ENCODE assay signal across 2 cellular contexts in the genomic region with DNA sequence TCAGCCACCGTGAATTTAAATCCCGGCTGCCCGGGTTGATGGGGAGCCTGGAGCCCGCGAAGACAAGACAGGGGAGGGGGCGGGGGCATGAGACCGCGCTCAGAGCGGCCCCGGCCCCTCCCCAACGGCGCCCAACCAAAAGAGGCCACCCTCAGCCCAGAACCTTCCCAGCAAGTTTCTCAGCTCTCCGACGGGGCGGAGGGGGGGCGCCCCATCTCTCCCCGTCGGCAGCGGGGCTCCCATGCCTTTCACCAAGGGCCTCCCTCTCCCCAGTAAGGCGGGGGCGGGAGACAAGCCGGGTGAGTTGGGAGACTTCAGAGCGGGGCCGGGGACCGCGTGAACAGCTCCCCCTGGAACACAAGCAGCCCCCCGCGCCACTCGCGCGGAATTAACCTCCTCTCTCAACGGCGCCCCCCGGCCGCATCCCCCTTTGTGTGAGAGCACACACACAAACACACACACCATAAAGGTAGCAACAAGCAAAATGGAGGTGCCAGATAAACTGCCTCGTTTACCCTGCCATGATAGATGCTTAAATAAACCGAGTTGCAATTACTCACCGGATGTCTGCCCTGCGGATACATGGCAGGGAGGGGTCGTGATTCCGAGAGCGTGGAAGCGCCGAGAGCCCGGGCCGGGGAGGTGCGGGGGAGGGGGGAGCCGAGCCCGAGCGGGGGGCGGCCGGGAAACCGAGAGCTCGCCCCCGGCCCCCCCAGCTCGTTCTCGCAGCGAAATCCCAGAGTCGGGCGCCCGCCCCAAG.
A peak's percentile ranks its signal among the peaks of the same experiment; 100 is the strongest.
TF ChIP-seq lines count a peak whose summit lies in the region.

No MANE protein-coding gene starts in this region.

TF ChIP-seq in HEK293, 187 proteins besides CTCF, POLR2A, EP300 and RAD21 (continued from another document and continues in another):
- TF ChIP-seq PATZ1 (tag by site-specific recombination; IDR thresholded peaks at IDR 0.05) (peak; percentile 82), TCF7L2 (IDR thresholded peaks at IDR 0.05; ENCODE audit: borderline replicate concordance, low read depth, low read length) (peak; percentile 43; the same call in 1 of the 2 replicates), HIC1 (tag by site-specific recombination; IDR thresholded peaks at IDR 0.05) (no peak), SP7 (tag by site-specific recombination; IDR thresholded peaks at IDR 0.05) (peak; percentile 34; the same call in 1 of the 2 replicates), ZXDB (tag by site-specific recombination; IDR thresholded peaks at IDR 0.05) (peak; percentile 100), ZNF501 (tag by site-specific recombination; IDR thresholded peaks at IDR 0.05) (0 out of 2 replicates have a peak, but pooled peaks have one; percentile 23), ZNF664 (tag by site-specific recombination; IDR thresholded peaks at IDR 0.05) (no peak)
- TF ChIP-seq, protein P1, sequence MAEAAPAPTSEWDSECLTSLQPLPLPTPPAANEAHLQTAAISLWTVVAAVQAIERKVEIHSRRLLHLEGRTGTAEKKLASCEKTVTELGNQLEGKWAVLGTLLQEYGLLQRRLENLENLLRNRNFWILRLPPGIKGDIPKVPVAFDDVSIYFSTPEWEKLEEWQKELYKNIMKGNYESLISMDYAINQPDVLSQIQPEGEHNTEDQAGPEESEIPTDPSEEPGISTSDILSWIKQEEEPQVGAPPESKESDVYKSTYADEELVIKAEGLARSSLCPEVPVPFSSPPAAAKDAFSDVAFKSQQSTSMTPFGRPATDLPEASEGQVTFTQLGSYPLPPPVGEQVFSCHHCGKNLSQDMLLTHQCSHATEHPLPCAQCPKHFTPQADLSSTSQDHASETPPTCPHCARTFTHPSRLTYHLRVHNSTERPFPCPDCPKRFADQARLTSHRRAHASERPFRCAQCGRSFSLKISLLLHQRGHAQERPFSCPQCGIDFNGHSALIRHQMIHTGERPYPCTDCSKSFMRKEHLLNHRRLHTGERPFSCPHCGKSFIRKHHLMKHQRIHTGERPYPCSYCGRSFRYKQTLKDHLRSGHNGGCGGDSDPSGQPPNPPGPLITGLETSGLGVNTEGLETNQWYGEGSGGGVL (tag by site-specific recombination; IDR thresholded peaks at IDR 0.05): peak; percentile 85
- TF ChIP-seq, protein P2, sequence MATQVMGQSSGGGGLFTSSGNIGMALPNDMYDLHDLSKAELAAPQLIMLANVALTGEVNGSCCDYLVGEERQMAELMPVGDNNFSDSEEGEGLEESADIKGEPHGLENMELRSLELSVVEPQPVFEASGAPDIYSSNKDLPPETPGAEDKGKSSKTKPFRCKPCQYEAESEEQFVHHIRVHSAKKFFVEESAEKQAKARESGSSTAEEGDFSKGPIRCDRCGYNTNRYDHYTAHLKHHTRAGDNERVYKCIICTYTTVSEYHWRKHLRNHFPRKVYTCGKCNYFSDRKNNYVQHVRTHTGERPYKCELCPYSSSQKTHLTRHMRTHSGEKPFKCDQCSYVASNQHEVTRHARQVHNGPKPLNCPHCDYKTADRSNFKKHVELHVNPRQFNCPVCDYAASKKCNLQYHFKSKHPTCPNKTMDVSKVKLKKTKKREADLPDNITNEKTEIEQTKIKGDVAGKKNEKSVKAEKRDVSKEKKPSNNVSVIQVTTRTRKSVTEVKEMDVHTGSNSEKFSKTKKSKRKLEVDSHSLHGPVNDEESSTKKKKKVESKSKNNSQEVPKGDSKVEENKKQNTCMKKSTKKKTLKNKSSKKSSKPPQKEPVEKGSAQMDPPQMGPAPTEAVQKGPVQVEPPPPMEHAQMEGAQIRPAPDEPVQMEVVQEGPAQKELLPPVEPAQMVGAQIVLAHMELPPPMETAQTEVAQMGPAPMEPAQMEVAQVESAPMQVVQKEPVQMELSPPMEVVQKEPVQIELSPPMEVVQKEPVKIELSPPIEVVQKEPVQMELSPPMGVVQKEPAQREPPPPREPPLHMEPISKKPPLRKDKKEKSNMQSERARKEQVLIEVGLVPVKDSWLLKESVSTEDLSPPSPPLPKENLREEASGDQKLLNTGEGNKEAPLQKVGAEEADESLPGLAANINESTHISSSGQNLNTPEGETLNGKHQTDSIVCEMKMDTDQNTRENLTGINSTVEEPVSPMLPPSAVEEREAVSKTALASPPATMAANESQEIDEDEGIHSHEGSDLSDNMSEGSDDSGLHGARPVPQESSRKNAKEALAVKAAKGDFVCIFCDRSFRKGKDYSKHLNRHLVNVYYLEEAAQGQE (tag by site-specific recombination; IDR thresholded peaks at IDR 0.05): peak; percentile 52; the same call in 1 of the 2 replicates
- TF ChIP-seq, protein P3, sequence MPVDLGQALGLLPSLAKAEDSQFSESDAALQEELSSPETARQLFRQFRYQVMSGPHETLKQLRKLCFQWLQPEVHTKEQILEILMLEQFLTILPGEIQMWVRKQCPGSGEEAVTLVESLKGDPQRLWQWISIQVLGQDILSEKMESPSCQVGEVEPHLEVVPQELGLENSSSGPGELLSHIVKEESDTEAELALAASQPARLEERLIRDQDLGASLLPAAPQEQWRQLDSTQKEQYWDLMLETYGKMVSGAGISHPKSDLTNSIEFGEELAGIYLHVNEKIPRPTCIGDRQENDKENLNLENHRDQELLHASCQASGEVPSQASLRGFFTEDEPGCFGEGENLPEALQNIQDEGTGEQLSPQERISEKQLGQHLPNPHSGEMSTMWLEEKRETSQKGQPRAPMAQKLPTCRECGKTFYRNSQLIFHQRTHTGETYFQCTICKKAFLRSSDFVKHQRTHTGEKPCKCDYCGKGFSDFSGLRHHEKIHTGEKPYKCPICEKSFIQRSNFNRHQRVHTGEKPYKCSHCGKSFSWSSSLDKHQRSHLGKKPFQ (tag by site-specific recombination; IDR thresholded peaks at IDR 0.05): no peak

TF ChIP-seq in HepG2, 621 proteins besides CTCF, POLR2A, EP300 and RAD21:
- TF ChIP-seq, protein P4, sequence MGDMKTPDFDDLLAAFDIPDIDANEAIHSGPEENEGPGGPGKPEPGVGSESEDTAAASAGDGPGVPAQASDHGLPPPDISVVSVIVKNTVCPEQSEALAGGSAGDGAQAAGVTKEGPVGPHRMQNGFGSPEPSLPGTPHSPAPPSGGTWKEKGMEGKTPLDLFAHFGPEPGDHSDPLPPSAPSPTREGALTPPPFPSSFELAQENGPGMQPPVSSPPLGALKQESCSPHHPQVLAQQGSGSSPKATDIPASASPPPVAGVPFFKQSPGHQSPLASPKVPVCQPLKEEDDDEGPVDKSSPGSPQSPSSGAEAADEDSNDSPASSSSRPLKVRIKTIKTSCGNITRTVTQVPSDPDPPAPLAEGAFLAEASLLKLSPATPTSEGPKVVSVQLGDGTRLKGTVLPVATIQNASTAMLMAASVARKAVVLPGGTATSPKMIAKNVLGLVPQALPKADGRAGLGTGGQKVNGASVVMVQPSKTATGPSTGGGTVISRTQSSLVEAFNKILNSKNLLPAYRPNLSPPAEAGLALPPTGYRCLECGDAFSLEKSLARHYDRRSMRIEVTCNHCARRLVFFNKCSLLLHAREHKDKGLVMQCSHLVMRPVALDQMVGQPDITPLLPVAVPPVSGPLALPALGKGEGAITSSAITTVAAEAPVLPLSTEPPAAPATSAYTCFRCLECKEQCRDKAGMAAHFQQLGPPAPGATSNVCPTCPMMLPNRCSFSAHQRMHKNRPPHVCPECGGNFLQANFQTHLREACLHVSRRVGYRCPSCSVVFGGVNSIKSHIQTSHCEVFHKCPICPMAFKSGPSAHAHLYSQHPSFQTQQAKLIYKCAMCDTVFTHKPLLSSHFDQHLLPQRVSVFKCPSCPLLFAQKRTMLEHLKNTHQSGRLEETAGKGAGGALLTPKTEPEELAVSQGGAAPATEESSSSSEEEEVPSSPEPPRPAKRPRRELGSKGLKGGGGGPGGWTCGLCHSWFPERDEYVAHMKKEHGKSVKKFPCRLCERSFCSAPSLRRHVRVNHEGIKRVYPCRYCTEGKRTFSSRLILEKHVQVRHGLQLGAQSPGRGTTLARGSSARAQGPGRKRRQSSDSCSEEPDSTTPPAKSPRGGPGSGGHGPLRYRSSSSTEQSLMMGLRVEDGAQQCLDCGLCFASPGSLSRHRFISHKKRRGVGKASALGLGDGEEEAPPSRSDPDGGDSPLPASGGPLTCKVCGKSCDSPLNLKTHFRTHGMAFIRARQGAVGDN (CRISPR knock-in tag; IDR thresholded peaks at IDR 0.05): peak; percentile 34
- TF ChIP-seq GABPB1 (CRISPR knock-in tag; IDR thresholded peaks at IDR 0.05) (peak; percentile 25; the same call in 1 of the 2 replicates), MXD1 (CRISPR knock-in tag; IDR thresholded peaks at IDR 0.05) (0 out of 2 replicates have a peak, but pooled peaks have one; percentile 32), SALL1 (CRISPR knock-in tag; IDR thresholded peaks at IDR 0.05) (peak; percentile 34), MAF1 (CRISPR knock-in tag; IDR thresholded peaks at IDR 0.05; ENCODE audit: borderline replicate concordance) (no peak), ZFP36L1 (CRISPR knock-in tag; IDR thresholded peaks at IDR 0.05) (no peak), ZNF768 (CRISPR knock-in tag; IDR thresholded peaks at IDR 0.05) (peak; percentile 30; the same call in 1 of the 2 replicates), ARID4A (CRISPR knock-in tag; IDR thresholded peaks at IDR 0.05; ENCODE audit: borderline replicate concordance) (peak; percentile 46; the same call in 1 of the 2 replicates), ZNF749 (CRISPR knock-in tag; IDR thresholded peaks at IDR 0.05; ENCODE audit: borderline replicate concordance) (no peak), ZFY (CRISPR knock-in tag; IDR thresholded peaks at IDR 0.05) (peak; percentile 1; the same call in 1 of the 2 replicates), MYC (CRISPR knock-in tag; IDR thresholded peaks at IDR 0.05; ENCODE audit: borderline replicate concordance) (no peak), FOSL2 (CRISPR knock-in tag; IDR thresholded peaks at IDR 0.05) (peak; percentile 18; the same call in 1 of the 2 replicates), MED1 (CRISPR knock-in tag; IDR thresholded peaks at IDR 0.05) (no peak), ZC3H13 (CRISPR knock-in tag; IDR thresholded peaks at IDR 0.05) (0 out of 2 replicates have a peak, but pooled peaks have one; percentile 45), SAP130 (CRISPR knock-in tag; IDR thresholded peaks at IDR 0.05; ENCODE audit: low read depth) (peak; percentile 62), REPIN1 (CRISPR knock-in tag; IDR thresholded peaks at IDR 0.05; ENCODE audit: borderline replicate concordance, low read depth) (no peak), TAF1 (CRISPR knock-in tag; IDR thresholded peaks at IDR 0.05) (0 out of 2 replicates have a peak, but pooled peaks have one; percentile 30), BORCS8-MEF2B (CRISPR knock-in tag; IDR thresholded peaks at IDR 0.05) (0 out of 2 replicates have a peak, but pooled peaks have one; percentile 35), HDAC1 (CRISPR knock-in tag; IDR thresholded peaks at IDR 0.05) (peak; percentile 45; the same call in 1 of the 2 replicates)
- TF ChIP-seq, protein P5, sequence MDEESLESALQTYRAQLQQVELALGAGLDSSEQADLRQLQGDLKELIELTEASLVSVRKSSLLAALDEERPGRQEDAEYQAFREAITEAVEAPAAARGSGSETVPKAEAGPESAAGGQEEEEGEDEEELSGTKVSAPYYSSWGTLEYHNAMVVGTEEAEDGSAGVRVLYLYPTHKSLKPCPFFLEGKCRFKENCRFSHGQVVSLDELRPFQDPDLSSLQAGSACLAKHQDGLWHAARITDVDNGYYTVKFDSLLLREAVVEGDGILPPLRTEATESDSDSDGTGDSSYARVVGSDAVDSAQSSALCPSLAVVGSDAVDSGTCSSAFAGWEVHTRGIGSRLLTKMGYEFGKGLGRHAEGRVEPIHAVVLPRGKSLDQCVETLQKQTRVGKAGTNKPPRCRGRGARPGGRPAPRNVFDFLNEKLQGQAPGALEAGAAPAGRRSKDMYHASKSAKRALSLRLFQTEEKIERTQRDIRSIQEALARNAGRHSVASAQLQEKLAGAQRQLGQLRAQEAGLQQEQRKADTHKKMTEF (CRISPR knock-in tag; IDR thresholded peaks at IDR 0.05): peak; percentile 33; the same call in 1 of the 2 replicates
TF ChIP-seq in HepG2: peak in this region for 14.
